8 cellular contexts compared by ENCODE assay signal in genomic region chr2:108449410-108450200, GRCh38. TPM values are rescaled to one million over a fixed set of nuclear protein-coding genes. Genes with fewer than 3 reads are reported as not detected.
DNase-seq lines count a peak whose midpoint lies in the region; ATAC-seq and TF ChIP-seq lines count a peak whose summit lies in the region.

No MANE protein-coding gene starts in this region.

- H3K4me3 ChIP-seq in Jurkat, Clone E6-1 (ENCODE audit: low read length) = peak overlapping the region; percentile 76
- H3K4me3 ChIP-seq in lung = peak overlapping the region; percentile 82

- no peaks in the 10 kb centered on the region for H3K9me3 Mint-ChIP-seq in T-helper 1 cell treated with Interleukin-12 subunit alpha and Interleukin-12 subunit beta and Interleukin-4 antibody, amounts not matched to agents 30 μg/mL and 1 μg/mL, for 36 hours
- no peaks in the 10 kb centered on the region for H3K9me3 Mint-ChIP-seq in dendritic cell treated with granulocyte-macrophage colony-stimulating factor and Interleukin-4, amounts not matched to agents 40 ng/mL and 50 ng/mL, for 4 days

- no peaks in the 10 kb centered on the region for H3K9me3 ChIP-seq in lung (ENCODE audit: control insufficient read depth in 2 of 2, insufficient read depth in 1 of 2, low read length in 1 of 2)

- H3K27me3 ChIP-seq in lung (ENCODE audit: control insufficient read depth, insufficient read depth) = no peaks in the 10 kb centered on the region

- 3 to 4% methylated on average over 22 of the region's 22 CpGs for WGBS in lung, 2 donors

- no peak for TF ChIP-seq CTCF in lung (IDR thresholded peaks at IDR 0.05; ENCODE audit: control extremely low read depth, extremely low read depth)

- H3K4me1 Mint-ChIP-seq in T-helper 1 cell treated with Interleukin-12 subunit alpha and Interleukin-12 subunit beta and Interleukin-4 antibody, amounts not matched to agents 30 μg/mL and 1 μg/mL, for 36 hours (ENCODE audit: low read depth) = peaks cover 24% of the 10 kb centered on the region
- H3K4me1 Mint-ChIP-seq in dendritic cell treated with granulocyte-macrophage colony-stimulating factor and Interleukin-4, amounts not matched to agents 40 ng/mL and 50 ng/mL, for 4 days (ENCODE audit: low read depth) = peaks cover 22% of the 10 kb centered on the region

- H3K4me1 ChIP-seq in lung (ENCODE audit: control insufficient read depth in 2 of 2, insufficient read depth in 2 of 2, low read length in 2 of 2) = peaks cover 0 to 7% of the 10 kb centered on the region in 2 donors

- peaks cover 8 to 10% of the 10 kb centered on the region in 2 donors for H3K36me3 ChIP-seq in lung (ENCODE audit: control insufficient read depth in 2 of 2, insufficient read depth in 2 of 2, low read length in 2 of 2)

- DNase-seq in GF-D8 (lab: John Stamatoyannopoulos, UW) = peak; percentile 22
- peak; percentile 30 for DNase-seq in Jurkat, Clone E6-1 (ENCODE audit: low read depth, low spot score)
- DNase-seq in lung (ENCODE audit: low spot score) = no peak
- peak; percentile 13 for DNase-seq in superior temporal gyrus (ENCODE audit: extremely low spot score)
- DNase-seq in mesenteric fat pad (ENCODE audit: low spot score) = no peak

- peak overlapping the region; percentile 99 for H3K27ac Mint-ChIP-seq in T-helper 1 cell treated with Interleukin-12 subunit alpha and Interleukin-12 subunit beta and Interleukin-4 antibody, amounts not matched to agents 30 μg/mL and 1 μg/mL, for 36 hours
- peak overlapping the region; percentile 88 for H3K27ac Mint-ChIP-seq in dendritic cell treated with granulocyte-macrophage colony-stimulating factor and Interleukin-4, amounts not matched to agents 40 ng/mL and 50 ng/mL, for 4 days

- H3K27me3 Mint-ChIP-seq in T-helper 1 cell treated with Interleukin-12 subunit alpha and Interleukin-12 subunit beta and Interleukin-4 antibody, amounts not matched to agents 30 μg/mL and 1 μg/mL, for 36 hours (ENCODE audit: low read depth) = no peaks in the 10 kb centered on the region
- no peaks in the 10 kb centered on the region for H3K27me3 Mint-ChIP-seq in dendritic cell treated with granulocyte-macrophage colony-stimulating factor and Interleukin-4, amounts not matched to agents 40 ng/mL and 50 ng/mL, for 4 days

- H3K36me3 Mint-ChIP-seq in T-helper 1 cell treated with Interleukin-12 subunit alpha and Interleukin-12 subunit beta and Interleukin-4 antibody, amounts not matched to agents 30 μg/mL and 1 μg/mL, for 36 hours (ENCODE audit: low read depth) = peaks cover 29% of the 10 kb centered on the region
- peaks cover 56% of the 10 kb centered on the region for H3K36me3 Mint-ChIP-seq in dendritic cell treated with granulocyte-macrophage colony-stimulating factor and Interleukin-4, amounts not matched to agents 40 ng/mL and 50 ng/mL, for 4 days (ENCODE audit: low read depth)

- intact Hi-C loops in dendritic cell treated with granulocyte-macrophage colony-stimulating factor and Interleukin-4, amounts not matched to agents 40 ng/mL and 50 ng/mL, for 4 days (cut with micrococcal nuclease) = loop anchor here (1.0 to 5.0 kb wide), 4 partner anchors 85 to 270 kb away; partner anchors contain the start of genes LIMS1 and RANBP2

- peak overlapping the region; percentile 64 to 93 for H3K27ac ChIP-seq in lung (ENCODE audit: low read depth in 1 of 2, low read length in 1 of 2)

- ATAC-seq in GM21528 (IDR thresholded peaks at IDR 0.05; ENCODE audit: low FRiP score, unreplicated experiment) (peak; percentile 44), lung (ENCODE audit: insufficient read depth, low FRiP score) (peak; percentile 46)

- peak overlapping the region; percentile 97 for H3K4me3 Mint-ChIP-seq in T-helper 1 cell treated with Interleukin-12 subunit alpha and Interleukin-12 subunit beta and Interleukin-4 antibody, amounts not matched to agents 30 μg/mL and 1 μg/mL, for 36 hours
- peak overlapping the region; percentile 89 for H3K4me3 Mint-ChIP-seq in dendritic cell treated with granulocyte-macrophage colony-stimulating factor and Interleukin-4, amounts not matched to agents 40 ng/mL and 50 ng/mL, for 4 days

RNA-seq across cellular contexts. Expression of gene GCC2, which starts 0.6 kb away (rescaled TPM):
- 19.5 TPM for polyA plus RNA-seq in Jurkat, Clone E6-1 (2012; ENCODE audit: insufficient read depth, insufficient read length)
- total RNA-seq in lung (100 to 1,000 TPM in 1 of 2 donors, 10 to 100 TPM in 1; 33.9 to 111 TPM), mesenteric fat pad (32.9 TPM)
- 10 to 100 TPM; 10.4 to 12.2 TPM for polyA plus RNA-seq in lung

Comparison
In these comparisons a context has a peak if more than half of its experiments do, and no peak if none do; other contexts are left out.
1. DNase-seq: peak in GF-D8 (single experiment), Jurkat, Clone E6-1 (single experiment) and superior temporal gyrus (single experiment); none in lung (single experiment) and mesenteric fat pad (single experiment).